ENCODE assay signal across 10 cellular contexts in genomic region chrX:1093112-1093511, GRCh38.
DNase-seq lines count a peak whose midpoint lies in the region; ATAC-seq and TF ChIP-seq lines count a peak whose summit lies in the region.
"Had no signal": no experiment of that assay in that cellular context is flagged by ENCODE, and none has a peak within 500 bp of the region (broad histone marks: within the 10 kb centered on the region; RNA-seq: fewer than 3 reads in every experiment).

No MANE protein-coding gene starts in this region.

- no peaks in the 10 kb centered on the region for H3K36me3 Mint-ChIP-seq in CD8-positive, alpha-beta memory T cell
- no peaks in the 10 kb centered on the region for H3K36me3 Mint-ChIP-seq in activated CD4-positive, alpha-beta T cell treated with anti-CD3 and anti-CD28 coated beads, Interleukin-2, amount 10 ng/mL, durations not matched to agents 7 days and 5 days (ENCODE audit: low read depth)
- H3K36me3 Mint-ChIP-seq in activated naive CD8-positive, alpha-beta T cell treated with anti-CD3 and anti-CD28 coated beads for 36 hours, result no peaks in the 10 kb centered on the region
- H3K36me3 Mint-ChIP-seq in progenitor cell of endocrine pancreas (ENCODE audit: insufficient read depth), result no peaks in the 10 kb centered on the region

- H3K4me3 Mint-ChIP-seq in CD8-positive, alpha-beta memory T cell, result peak overlapping the region in 5 of 7 donors; percentile 24 to 67 (median 62)
- H3K4me3 Mint-ChIP-seq in activated CD4-positive, alpha-beta T cell treated with anti-CD3 and anti-CD28 coated beads, Interleukin-2, amount 10 ng/mL, durations not matched to agents 7 days and 5 days, result peak overlapping the region; percentile 66
- H3K4me3 Mint-ChIP-seq in activated naive CD8-positive, alpha-beta T cell treated with anti-CD3 and anti-CD28 coated beads for 36 hours, result peak overlapping the region; percentile 68
- no peak overlapping the region for H3K4me3 Mint-ChIP-seq in progenitor cell of endocrine pancreas (ENCODE audit: low read depth)

- TF ChIP-seq CTCF in progenitor cell of endocrine pancreas (IDR thresholded peaks at IDR 0.05; ENCODE audit: unreplicated experiment), result no peak

- CTCF ChIA-PET in CD8-positive, alpha-beta memory T cell (lab: Charles Lee), result no interaction called here
- CTCF ChIA-PET in activated CD4-positive, alpha-beta T cell treated with anti-CD3 and anti-CD28 coated beads, Interleukin-2, amount 10 ng/mL, durations not matched to agents 7 days and 5 days (lab: Charles Lee), result no interaction called here

- no peaks in the 10 kb centered on the region for H3K36me3 ChIP-seq in CD8-positive, alpha-beta memory T cell (ENCODE audit: insufficient read depth, low read length)
- H3K36me3 ChIP-seq: lower lobe of right lung had no signal

- peak overlapping the region in 2 of 8 donors; percentile 12 to 43 for H3K27ac Mint-ChIP-seq in CD8-positive, alpha-beta memory T cell
- peak overlapping the region; percentile 78 for H3K27ac Mint-ChIP-seq in activated CD4-positive, alpha-beta T cell treated with anti-CD3 and anti-CD28 coated beads, Interleukin-2, amount 10 ng/mL, durations not matched to agents 7 days and 5 days
- H3K27ac Mint-ChIP-seq in activated naive CD8-positive, alpha-beta T cell treated with anti-CD3 and anti-CD28 coated beads for 36 hours, result peak overlapping the region; percentile 87
- H3K27ac Mint-ChIP-seq in progenitor cell of endocrine pancreas, result no peak overlapping the region

- POLR2A ChIA-PET in CD8-positive, alpha-beta memory T cell (lab: Charles Lee), result no interaction called here
- POLR2A ChIA-PET in activated CD4-positive, alpha-beta T cell treated with anti-CD3 and anti-CD28 coated beads, Interleukin-2, amount 10 ng/mL, durations not matched to agents 7 days and 5 days (lab: Charles Lee), result no interaction called here

- no peaks in the 10 kb centered on the region for H3K27me3 ChIP-seq in CD8-positive, alpha-beta memory T cell (ENCODE audit: insufficient read depth, low read length, poor library complexity, severe bottlenecking)

- H3K4me1 Mint-ChIP-seq in CD8-positive, alpha-beta memory T cell, result peaks cover 0 to 6% (median 0%) of the 10 kb centered on the region in 3 donors
- H3K4me1 Mint-ChIP-seq in activated CD4-positive, alpha-beta T cell treated with anti-CD3 and anti-CD28 coated beads, Interleukin-2, amount 10 ng/mL, durations not matched to agents 7 days and 5 days, result peaks cover 15% of the 10 kb centered on the region
- peaks cover 8% of the 10 kb centered on the region for H3K4me1 Mint-ChIP-seq in activated naive CD8-positive, alpha-beta T cell treated with anti-CD3 and anti-CD28 coated beads for 36 hours
- no peaks in the 10 kb centered on the region for H3K4me1 Mint-ChIP-seq in progenitor cell of endocrine pancreas (ENCODE audit: low read depth)

- H3K4me3 ChIP-seq in CD8-positive, alpha-beta memory T cell (ENCODE audit: low read length), result no peak overlapping the region
- H3K4me3 ChIP-seq: lower lobe of right lung had no signal

- no peaks in the 10 kb centered on the region for H3K4me1 ChIP-seq in CD8-positive, alpha-beta memory T cell (ENCODE audit: insufficient read depth, low read length)
- H3K4me1 ChIP-seq: lower lobe of right lung had no signal

- peaks cover 0 to 4% of the 10 kb centered on the region in 2 donors for H3K27me3 Mint-ChIP-seq in CD8-positive, alpha-beta memory T cell
- no peaks in the 10 kb centered on the region for H3K27me3 Mint-ChIP-seq in activated CD4-positive, alpha-beta T cell treated with anti-CD3 and anti-CD28 coated beads, Interleukin-2, amount 10 ng/mL, durations not matched to agents 7 days and 5 days
- peaks cover 4% of the 10 kb centered on the region for H3K27me3 Mint-ChIP-seq in activated naive CD8-positive, alpha-beta T cell treated with anti-CD3 and anti-CD28 coated beads for 36 hours
- no peaks in the 10 kb centered on the region for H3K27me3 Mint-ChIP-seq in progenitor cell of endocrine pancreas

- no peak overlapping the region for H3K27ac ChIP-seq in CD8-positive, alpha-beta memory T cell (ENCODE audit: low read depth, low read length)
- H3K27ac ChIP-seq: lower lobe of right lung had no signal

- peaks cover 7 to 25% (median 11%) of the 10 kb centered on the region in 5 donors for H3K9me3 Mint-ChIP-seq in CD8-positive, alpha-beta memory T cell
- H3K9me3 Mint-ChIP-seq in activated CD4-positive, alpha-beta T cell treated with anti-CD3 and anti-CD28 coated beads, Interleukin-2, amount 10 ng/mL, durations not matched to agents 7 days and 5 days, result peaks cover 11% of the 10 kb centered on the region
- peaks cover 8% of the 10 kb centered on the region for H3K9me3 Mint-ChIP-seq in activated naive CD8-positive, alpha-beta T cell treated with anti-CD3 and anti-CD28 coated beads for 36 hours
- peaks cover 4% of the 10 kb centered on the region for H3K9me3 Mint-ChIP-seq in progenitor cell of endocrine pancreas (ENCODE audit: low read depth)

- peaks cover 6% of the 10 kb centered on the region for H3K9me3 ChIP-seq in CD8-positive, alpha-beta memory T cell (ENCODE audit: low read length)

- no peak for ATAC-seq in GM21825 (IDR thresholded peaks at IDR 0.05; ENCODE audit: unreplicated experiment)
- ATAC-seq: lower lobe of right lung had no signal

- peak in 1 of 5 donors; percentile 46 for DNase-seq in CD8-positive, alpha-beta memory T cell
- peak; percentile 58 for DNase-seq in activated CD4-positive, alpha-beta T cell treated with anti-CD3 and anti-CD28 coated beads, Interleukin-2, amount 10 ng/mL, durations not matched to agents 7 days and 5 days
- peak; percentile 46 for DNase-seq in activated naive CD8-positive, alpha-beta T cell treated with anti-CD3 and anti-CD28 coated beads for 36 hours
- DNase-seq in stimulated activated CD4-positive, alpha-beta T cell treated with anti-CD3 and anti-CD28 coated beads, Interleukin-1b, Interleukin-23, amount 100 ng/mL, for 48 hours, result peak; percentile 51
- DNase-seq in globus pallidus (ENCODE audit: low spot score), result no peak
- no peak for DNase-seq in SW480 (ENCODE audit: low spot score)
- DNase-seq in progenitor cell of endocrine pancreas (ENCODE audit: low spot score, unreplicated experiment), result no peak
- DNase-seq: effector CD8-positive, alpha-beta T cell; lower lobe of right lung had no signal

Comparison
In these comparisons a context has a peak if more than half of its experiments do, and no peak if none do; other contexts are left out.
1. DNase-seq: peak in activated CD4-positive, alpha-beta T cell treated with anti-CD3 and anti-CD28 coated beads, Interleukin-2, amount 10 ng/mL, durations not matched to agents 7 days and 5 days (single experiment), activated naive CD8-positive, alpha-beta T cell treated with anti-CD3 and anti-CD28 coated beads for 36 hours (single experiment) and stimulated activated CD4-positive, alpha-beta T cell treated with anti-CD3 and anti-CD28 coated beads, Interleukin-1b, Interleukin-23, amount 100 ng/mL, for 48 hours (single experiment); none in globus pallidus (single experiment), SW480 (single experiment) and progenitor cell of endocrine pancreas (single experiment).